In genomic region chr5:65919773-65920172, GRCh38 we compare ENCODE assay signal across 16 cellular contexts.
"Had no signal": no experiment of that assay in that cellular context is flagged by ENCODE, and none has a peak within 500 bp of the region (broad histone marks: within the 10 kb centered on the region; RNA-seq: fewer than 3 reads in every experiment).

No MANE protein-coding gene starts in this region.

- H3K27ac ChIP-seq: breast epithelium, esophagus muscularis mucosa, lower lobe of right lung, neutrophil, sigmoid colon had no signal

- H3K27me3 ChIP-seq: breast epithelium, esophagus muscularis mucosa, sigmoid colon had no signal

- H3K36me3 ChIP-seq: breast epithelium, esophagus muscularis mucosa, lower lobe of right lung, neutrophil, sigmoid colon had no signal

- H3K4me1 ChIP-seq: breast epithelium, lower lobe of right lung had no signal

- ATAC-seq: activated CD4-positive, CD25-positive, alpha-beta regulatory T cell treated with anti-CD3 and anti-CD28 coated beads, Interleukin-2, amount 50 U/mL, for 24 hours; activated CD8-positive, alpha-beta memory T cell treated with anti-CD3 and anti-CD28 coated beads, Interleukin-2, amount 10 ng/mL, durations not matched to agents 7 days and 5 days; activated T-cell treated with anti-CD3 and anti-CD28 coated beads, Interleukin-2, amount 50 U/mL, for 4 hours; lower lobe of right lung; naive thymus-derived CD8-positive, alpha-beta T cell had no signal

- H3K9me3 ChIP-seq: breast epithelium, esophagus muscularis mucosa, lower lobe of right lung, neutrophil, sigmoid colon had no signal

- H3K4me3 ChIP-seq: breast epithelium, esophagus muscularis mucosa, lower lobe of right lung, sigmoid colon had no signal

- DNase-seq: activated CD4-positive, alpha-beta T cell treated with anti-CD3 and anti-CD28 coated beads, Interleukin-2, amount 50 U/mL, for 4 hours; activated CD8-positive, alpha-beta memory T cell treated with anti-CD3 and anti-CD28 coated beads, Interleukin-2, amount 10 ng/mL, durations not matched to agents 7 days and 5 days; activated effector memory CD4-positive, alpha-beta T cell treated with anti-CD3 and anti-CD28 coated beads, Interleukin-2, amount 50 U/mL, for 16 hours; activated T-cell treated with anti-CD3 and anti-CD28 coated beads, Interleukin-2, amount 50 U/mL, for 4 hours; anterior cingulate cortex; hypothalamus; lower lobe of right lung; midbrain; naive thymus-derived CD8-positive, alpha-beta T cell; sigmoid colon; stimulated activated CD4-positive, alpha-beta T cell treated with anti-CD3 and anti-CD28 coated beads, Interleukin-12 subunit alpha, Interleukin-12 subunit beta, amount 100 ng/mL, for 4 hours; stimulated activated naive CD4-positive, alpha-beta T cell treated with Interleukin-2 at 50 U/mL for 16 hours had no signal
